In the genomic region with DNA sequence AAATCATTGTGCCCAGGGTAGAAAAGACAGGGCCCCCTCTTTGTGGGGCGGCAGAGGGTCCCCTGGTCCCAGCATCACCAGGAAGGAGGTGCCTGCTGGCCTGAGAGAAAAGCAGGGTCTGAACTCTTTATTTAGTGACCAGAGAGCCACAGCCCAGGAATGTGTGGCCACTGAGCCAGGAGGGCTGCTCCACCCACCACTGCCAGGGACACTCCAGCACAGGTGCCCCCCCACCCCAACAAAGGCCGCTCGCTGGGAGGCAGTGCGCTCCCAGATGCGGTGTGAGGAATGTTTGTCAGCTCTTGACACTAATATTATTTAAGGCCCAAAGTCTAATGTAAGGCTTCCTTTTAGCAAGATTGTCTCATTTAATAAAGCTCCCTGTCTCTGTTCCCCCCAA, we compare ENCODE assay signal across 32 cellular contexts.
"Had no signal": no experiment of that assay in that cellular context is flagged by ENCODE, and none has a peak within 500 bp of the region (broad histone marks: within the 10 kb centered on the region; RNA-seq: fewer than 3 reads in every experiment).

No MANE protein-coding gene starts in this region.

- H3K27me3 ChIP-seq: ascending aorta, breast epithelium had no signal

- H3K27ac ChIP-seq: ascending aorta, KMS-11, PC-9, RWPE1, WERI-Rb-1 had no signal

- H2AFZ ChIP-seq: PC-9 had no signal

- H3K9me3 ChIP-seq: ascending aorta, breast epithelium had no signal

- H3K36me3 ChIP-seq: ascending aorta, breast epithelium, WERI-Rb-1 had no signal

- H3K27ac Mint-ChIP-seq: activated CD8-positive, alpha-beta T cell treated with anti-CD3 and anti-CD28 coated beads for 36 hours; activated naive CD8-positive, alpha-beta T cell treated with anti-CD3 and anti-CD28 coated beads, Interleukin-2, amount 10 ng/mL, durations not matched to agents 7 days and 5 days; activated T-helper 1 cell treated with anti-CD3 and anti-CD28 coated beads, Interleukin-12 subunit alpha, Interleukin-12 subunit beta, Interleukin-2, Interleukin-4 antibody, amounts not matched to agents 30 ng/mL and 10 ng/mL and 1 ng/mL, durations not matched to agents 14 hours and 24 hours and 36 hours had no signal

- H3K4me3 Mint-ChIP-seq: activated CD8-positive, alpha-beta T cell treated with anti-CD3 and anti-CD28 coated beads for 36 hours; activated naive CD8-positive, alpha-beta T cell treated with anti-CD3 and anti-CD28 coated beads, Interleukin-2, amount 10 ng/mL, durations not matched to agents 7 days and 5 days; activated T-cell treated with anti-CD3 and anti-CD28 coated beads, Interleukin-2, amount 50 U/mL, for 4 hours; activated T-helper 1 cell treated with anti-CD3 and anti-CD28 coated beads, Interleukin-12 subunit alpha, Interleukin-12 subunit beta, Interleukin-2, Interleukin-4 antibody, amounts not matched to agents 30 ng/mL and 10 ng/mL and 1 ng/mL, durations not matched to agents 14 hours and 24 hours and 36 hours had no signal

- H3K4me2 ChIP-seq: KMS-11, PC-9 had no signal

- DNase-seq: activated CD4-positive, alpha-beta T cell treated with anti-CD3 and anti-CD28 coated beads for 1 hour; activated CD4-positive, alpha-beta T cell treated with anti-CD3 and anti-CD28 coated beads for 48 hours; activated CD4-positive, CD25-positive, alpha-beta regulatory T cell; activated CD8-positive, alpha-beta memory T cell treated with anti-CD3 and anti-CD28 coated beads, Interleukin-2, amount 50 U/mL, for 4 hours; activated CD8-positive, alpha-beta T cell treated with anti-CD3 and anti-CD28 coated beads for 36 hours; activated effector memory CD4-positive, alpha-beta T cell treated with Interleukin-2 at 50 U/mL for 16 hours; activated naive CD4-positive, alpha-beta T cell treated with anti-CD3 and anti-CD28 coated beads, Interleukin-2, amount 50 U/mL, for 16 hours; activated naive CD8-positive, alpha-beta T cell treated with anti-CD3 and anti-CD28 coated beads, Interleukin-2, amount 10 ng/mL, durations not matched to agents 7 days and 5 days; activated T-cell treated with anti-CD3 and anti-CD28 coated beads for 4 hours; activated T-cell treated with anti-CD3 and anti-CD28 coated beads, Interleukin-2, amount 50 U/mL, for 4 hours; amygdala; MM.1S; MV-4-11; NCI-H1092; NCI-H1436 treated with DMSO at 0.1 percent for 48 hours; NCI-H1694 treated with DMSO at 0.1 percent for 48 hours; NCI-H2029; NCI-H510A; NCI-H526; NCI-H748 treated with DMSO at 0.1 percent for 48 hours; NK-92 treated with Interleukin-12 subunit alpha and Interleukin-12 subunit beta, amount 100 ng/mL, for 24 hours; PC-9; SIG-M5; T1000; WERI-Rb-1 had no signal

- H3K27me3 Mint-ChIP-seq: activated CD8-positive, alpha-beta T cell treated with anti-CD3 and anti-CD28 coated beads for 36 hours had no signal

- H3K9me3 Mint-ChIP-seq: activated CD8-positive, alpha-beta T cell treated with anti-CD3 and anti-CD28 coated beads for 36 hours; activated naive CD8-positive, alpha-beta T cell treated with anti-CD3 and anti-CD28 coated beads, Interleukin-2, amount 10 ng/mL, durations not matched to agents 7 days and 5 days; activated T-cell treated with anti-CD3 and anti-CD28 coated beads, Interleukin-2, amount 50 U/mL, for 4 hours; activated T-helper 1 cell treated with anti-CD3 and anti-CD28 coated beads, Interleukin-12 subunit alpha, Interleukin-12 subunit beta, Interleukin-2, Interleukin-4 antibody, amounts not matched to agents 30 ng/mL and 10 ng/mL and 1 ng/mL, durations not matched to agents 14 hours and 24 hours and 36 hours had no signal

- H3K4me1 ChIP-seq: ascending aorta, breast epithelium had no signal

- H3K4me3 ChIP-seq: ascending aorta, breast epithelium, PC-9 had no signal

- H3K4me1 Mint-ChIP-seq: activated naive CD8-positive, alpha-beta T cell treated with anti-CD3 and anti-CD28 coated beads, Interleukin-2, amount 10 ng/mL, durations not matched to agents 7 days and 5 days had no signal

- H3K9ac ChIP-seq: KMS-11 had no signal

- FAIRE-seq: RCC 7860 had no signal

- ATAC-seq: activated CD8-positive, alpha-beta T cell treated with anti-CD3 and anti-CD28 coated beads for 36 hours; activated T-cell treated with anti-CD3 and anti-CD28 coated beads, Interleukin-2, amount 50 U/mL, for 4 hours; Right ventricle myocardium inferior had no signal

- H3K36me3 Mint-ChIP-seq: activated naive CD8-positive, alpha-beta T cell treated with anti-CD3 and anti-CD28 coated beads, Interleukin-2, amount 10 ng/mL, durations not matched to agents 7 days and 5 days had no signal
